ENCODE assay signal across 17 cellular contexts in genomic region chr15:84586641-84587160, GRCh38.
"Had no signal": no experiment of that assay in that cellular context is flagged by ENCODE, and none has a peak within 500 bp of the region (broad histone marks: within the 10 kb centered on the region; RNA-seq: fewer than 3 reads in every experiment).

No MANE protein-coding gene starts in this region.

- H3K9me3 ChIP-seq: adrenal gland, gastroesophageal sphincter, thyroid gland, uterus had no signal

- H3K4me3 ChIP-seq: adrenal gland, gastroesophageal sphincter, hepatocyte, thyroid gland, uterus had no signal

- H2AFZ ChIP-seq: hepatocyte had no signal

- H3K4me1 Mint-ChIP-seq: neural crest cell had no signal

- H3K36me3 ChIP-seq: adrenal gland, brain microvascular endothelial cell, gastroesophageal sphincter, thyroid gland, uterus had no signal

- H3K27ac ChIP-seq: adrenal gland, brain microvascular endothelial cell, gastroesophageal sphincter, hepatocyte, thyroid gland, uterus had no signal

- ATAC-seq: gastroesophageal sphincter had no signal

- H3K27me3 ChIP-seq: adrenal gland, brain microvascular endothelial cell, gastroesophageal sphincter, hepatocyte, thyroid gland, uterus had no signal

- H3K4me1 ChIP-seq: adrenal gland, thyroid gland, uterus had no signal

- H3K9me3 Mint-ChIP-seq: mesothelial cell of epicardium, neural crest cell had no signal

- H3K4me3 Mint-ChIP-seq: activated CD4-positive, alpha-beta T cell treated with anti-CD3 and anti-CD28 coated beads, Interleukin-2, amount 10 ng/mL, durations not matched to agents 7 days and 5 days; mesothelial cell of epicardium; neural crest cell had no signal

- DNase-seq: activated CD4-positive, alpha-beta T cell treated with anti-CD3 and anti-CD28 coated beads, Interleukin-2, amount 10 ng/mL, durations not matched to agents 7 days and 5 days; activated CD4-positive, CD25-positive, alpha-beta regulatory T cell; activated CD8-positive, alpha-beta memory T cell treated with anti-CD3 and anti-CD28 coated beads for 24 hours; activated naive CD4-positive, alpha-beta T cell treated with anti-CD3 and anti-CD28 coated beads, Interleukin-2, amount 50 U/mL, for 16 hours; brain microvascular endothelial cell; cerebellar nuclear complex; dermis blood vessel endothelial cell; small intestine; T-helper 2 cell; uterus had no signal

- H3K36me3 Mint-ChIP-seq: mesothelial cell of epicardium had no signal

- H3K4me2 ChIP-seq: hepatocyte had no signal

- H3K79me2 ChIP-seq: hepatocyte had no signal

- H3K27ac Mint-ChIP-seq: activated CD4-positive, alpha-beta T cell treated with anti-CD3 and anti-CD28 coated beads, Interleukin-2, amount 10 ng/mL, durations not matched to agents 7 days and 5 days; activated T-helper 2 cell treated with anti-CD3 and anti-CD28 coated beads, Interferon-gamma antibody, Interleukin-2, Interleukin-4, amounts not matched to agents 10 μg/mL and 5 μg/mL and 100 μg/mL, durations not matched to agents 14 hours and 24 hours and 36 hours; mesothelial cell of epicardium had no signal
